In the genomic region with DNA sequence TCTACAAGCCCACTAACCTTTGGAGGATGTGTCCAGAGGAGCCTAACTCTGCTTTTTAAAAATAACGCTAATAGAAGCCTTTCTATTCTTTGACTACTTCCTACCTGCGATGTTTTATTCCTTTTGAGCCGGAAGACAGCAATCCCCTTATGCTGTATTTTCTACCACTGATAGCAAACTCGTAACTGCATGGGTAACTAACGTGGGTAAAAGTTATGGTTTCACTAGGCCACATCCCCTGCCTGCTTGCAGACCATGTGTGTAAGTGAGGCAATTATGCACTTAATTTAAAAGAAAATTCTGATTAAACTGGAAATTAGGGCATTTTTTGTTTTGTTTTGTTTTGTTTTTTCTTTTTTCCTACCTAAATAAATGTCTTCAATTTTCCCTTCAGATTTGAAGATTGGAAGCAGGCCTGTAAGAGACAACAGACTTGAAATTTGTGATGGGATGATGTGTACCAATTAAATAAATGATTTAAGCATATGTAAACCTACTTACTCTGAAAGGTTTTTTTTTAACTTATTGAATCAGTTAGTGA, we compare ENCODE assay signal across 8 cellular contexts. TPM values are rescaled to one million over a fixed set of nuclear protein-coding genes. Genes with fewer than 3 reads are reported as not detected.
DNase-seq lines count a peak whose midpoint lies in the region; ATAC-seq and TF ChIP-seq lines count a peak whose summit lies in the region.

No MANE protein-coding gene starts in this region.

- H3K27me3 ChIP-seq in duodenal mucosa (ENCODE audit: control insufficient read depth in 1 of 2, insufficient read depth in 2 of 2, low read length in 2 of 2) (no peaks in the 10 kb centered on the region), muscle layer of colon (ENCODE audit: control insufficient read depth in 1 of 2, insufficient read depth in 2 of 2, low read length in 2 of 2) (no peaks in the 10 kb centered on the region)

- H3K9me3 ChIP-seq in OCI-LY7 (ENCODE audit: low read length) (no peaks in the 10 kb centered on the region), duodenal mucosa (ENCODE audit: control insufficient read depth in 1 of 2, low read length in 2 of 2) (no peaks in the 10 kb centered on the region), muscle layer of colon (ENCODE audit: low read length) (no peaks in the 10 kb centered on the region)

- ATAC-seq in HG02840 (IDR thresholded peaks at IDR 0.05; ENCODE audit: low FRiP score, unreplicated experiment) = peak; percentile 25

- H3K4me3 ChIP-seq in OCI-LY7 (ENCODE audit: low read depth, low read length, poor library complexity, severe bottlenecking) (peak overlapping the region; percentile 90), duodenal mucosa (ENCODE audit: low read depth in 1 of 2, low read length in 2 of 2) (peak overlapping the region; percentile 89 to 93), muscle layer of colon (ENCODE audit: low read depth in 1 of 2, low read length in 2 of 2) (peak overlapping the region; percentile 64 to 84)

- peak; percentile 11 for DNase-seq in stimulated activated CD4-positive, alpha-beta T cell treated with anti-CD3 and anti-CD28 coated beads, Interleukin-15, amount 100 ng/mL, for 24 hours
- DNase-seq in stimulated activated CD4-positive, alpha-beta T cell treated with anti-CD3 and anti-CD28 coated beads, Interleukin-2, amount 100 ng/mL, for 24 hours = no peak
- DNase-seq in OCI-LY7 (ENCODE audit: low spot score) (peak; percentile 44), islet precursor cell (no peak)
- no peak for DNase-seq in stimulated activated naive CD4-positive, alpha-beta T cell treated with Interleukin-2 at 50 U/mL for 16 hours (lab: John Stamatoyannopoulos, UW)

- BruUV-seq in OCI-LY7 (replicated peaks; lab: Mats Ljungman, UMichigan) = TSS peak; percentile 76

- H3K9ac ChIP-seq in duodenal mucosa (ENCODE audit: low read depth in 1 of 2, low read length in 2 of 2) (peak overlapping the region; percentile 96 to 98), muscle layer of colon (ENCODE audit: low read length) (peak overlapping the region; percentile 100)

- intact Hi-C loops in OCI-LY7 (cut with micrococcal nuclease; ENCODE audit: unreplicated experiment) = loop anchor here (1.0 to 10.0 kb wide), 5 partner anchors 315 to 945 kb away; a partner anchor contains a TSS

- H2AFZ ChIP-seq in OCI-LY7 (ENCODE audit: low read length) = peak overlapping the region; percentile 97

- peaks cover 36% of the 10 kb centered on the region; the same call in 1 of the 2 replicates for H3K79me2 ChIP-seq in OCI-LY7 (ENCODE audit: insufficient read depth, low read depth, low read length)

- no peaks in the 10 kb centered on the region for H4K20me1 ChIP-seq in OCI-LY7 (ENCODE audit: insufficient read depth, low read length)

- H3K4me1 ChIP-seq in OCI-LY7 (ENCODE audit: insufficient read depth, low read length, poor library complexity, severe bottlenecking) (peaks cover 24% of the 10 kb centered on the region), duodenal mucosa (ENCODE audit: control insufficient read depth in 1 of 2, insufficient read depth in 2 of 2, low read length in 2 of 2) (peaks cover 16% of the 10 kb centered on the region in 2 donors), muscle layer of colon (ENCODE audit: insufficient read depth, low read length) (peaks cover 23% of the 10 kb centered on the region)

- no peak for TF ChIP-seq CTCF in OCI-LY7 (conservative IDR thresholded peaks at IDR 0.05; ENCODE audit: low read length)

- peak overlapping the region; percentile 84 for H3K27ac ChIP-seq in OCI-LY7 (ENCODE audit: low read depth, low read length, poor library complexity, severe bottlenecking)
- peak overlapping the region; percentile 96 for H3K27ac ChIP-seq in duodenal mucosa (ENCODE audit: low read depth, low read length)
- H3K27ac ChIP-seq in muscle layer of colon (ENCODE audit: low read depth, low read length) = peak overlapping the region; percentile 96

- POLR2A ChIA-PET in OCI-LY7 (lab: Charles Lee) = interaction anchor here (0.7 to 2.3 kb wide), 14 partner anchors 9 to 511 kb away, joined by 3 to 14 read pairs (median 3); no protein-coding TSS in a partner anchor

- H3K4me2 ChIP-seq in OCI-LY7 (ENCODE audit: low read length) = peak overlapping the region; percentile 58

- CTCF ChIA-PET in OCI-LY7 (lab: Charles Lee; ENCODE audit: unreplicated experiment) = no interaction called here

- H3K36me3 ChIP-seq in OCI-LY7 (ENCODE audit: insufficient read depth, low read length) (peaks cover 32% of the 10 kb centered on the region), duodenal mucosa (ENCODE audit: control insufficient read depth in 1 of 2, insufficient read depth in 2 of 2, low read length in 2 of 2) (peaks cover 5 to 12% of the 10 kb centered on the region in 2 donors), muscle layer of colon (ENCODE audit: insufficient read depth, low read length) (peaks cover 10% of the 10 kb centered on the region)

- H3K9me2 ChIP-seq in OCI-LY7 (ENCODE audit: insufficient read depth, low read length) = no peaks in the 10 kb centered on the region

RNA-seq across cellular contexts. Expression of a gene that starts 0.9 kb away (rescaled TPM):
- 14.1 and 15.5 TPM in 2 replicates for total RNA-seq in OCI-LY7 (2014; rRNA removed; shearing (Covaris generic))
- 38.0 and 39.0 TPM in 2 replicates for total RNA-seq in OCI-LY7 (2022)

RNA-seq across cellular contexts. Expression of a gene that starts 40.4 kb away (rescaled TPM):
- not detected in 2 replicates for total RNA-seq in OCI-LY7 (2014; rRNA removed; shearing (Covaris generic))
- total RNA-seq in OCI-LY7 (2022) = not detected in 2 replicates

Comparison
In these comparisons a context has a peak if more than half of its experiments do, and no peak if none do; other contexts are left out.
1. DNase-seq: peak in stimulated activated CD4-positive, alpha-beta T cell treated with anti-CD3 and anti-CD28 coated beads, Interleukin-15, amount 100 ng/mL, for 24 hours (single experiment) and OCI-LY7 (single experiment); none in stimulated activated CD4-positive, alpha-beta T cell treated with anti-CD3 and anti-CD28 coated beads, Interleukin-2, amount 100 ng/mL, for 24 hours (0 of 2), islet precursor cell (single experiment) and stimulated activated naive CD4-positive, alpha-beta T cell treated with Interleukin-2 at 50 U/mL for 16 hours (single experiment).
2. Peak in every context shown above with its lines, with median percentiles within 50 percentile points of each other: H3K27ac ChIP-seq and H3K4me3 ChIP-seq.